26 cellular contexts compared by ENCODE assay signal in genomic region chr2:145729481-145729880, GRCh38.
"Had no signal": no experiment of that assay in that cellular context is flagged by ENCODE, and none has a peak within 500 bp of the region (broad histone marks: within the 10 kb centered on the region; RNA-seq: fewer than 3 reads in every experiment).

No MANE protein-coding gene starts in this region.

- H3K79me2 ChIP-seq: hepatocyte had no signal

- FAIRE-seq: endometrium, kidney had no signal

- H3K27ac ChIP-seq: colonic mucosa, epithelial cell of prostate, esophagus squamous epithelium, gastrocnemius medialis, heart left ventricle, hepatocyte, lower lobe of right lung had no signal

- ATAC-seq: effector memory CD8-positive, alpha-beta T cell; esophagus mucosa; gastrocnemius medialis; heart left ventricle; left colon; left lobe of liver; left ventricle myocardium superior; lower lobe of right lung had no signal

- H3K4me3 Mint-ChIP-seq: dendritic cell treated with granulocyte-macrophage colony-stimulating factor and Interleukin-4, amounts not matched to agents 40 ng/mL and 50 ng/mL, for 4 days; effector memory CD8-positive, alpha-beta T cell; endodermal cell; immature natural killer cell had no signal

- H3K4me2 ChIP-seq: hepatocyte had no signal

- H3K9me3 ChIP-seq: colonic mucosa, esophagus squamous epithelium, gastrocnemius medialis, heart left ventricle, lower lobe of right lung had no signal

- H3K27me3 Mint-ChIP-seq: dendritic cell treated with granulocyte-macrophage colony-stimulating factor and Interleukin-4, amounts not matched to agents 40 ng/mL and 50 ng/mL, for 4 days had no signal

- H3K36me3 Mint-ChIP-seq: immature natural killer cell had no signal

- H3K36me3 ChIP-seq: colonic mucosa, esophagus squamous epithelium, gastrocnemius medialis, heart left ventricle, lower lobe of right lung had no signal

- DNase-seq: colonic mucosa; cortex of kidney; effector CD8-positive, alpha-beta T cell; effector memory CD8-positive, alpha-beta T cell; endodermal cell; esophagus squamous epithelium; foreskin fibroblast; foreskin melanocyte; gastrocnemius medialis; heart left ventricle; hypothalamus; immature natural killer cell; islet precursor cell; kidney; kidney glomerular epithelial cell; left colon; left ventricle myocardium superior; lower lobe of right lung; mesenchymal stem cell; midbrain had no signal

- H3K27me3 ChIP-seq: colonic mucosa, esophagus squamous epithelium, gastrocnemius medialis, heart left ventricle, hepatocyte had no signal

- H2AFZ ChIP-seq: hepatocyte had no signal

- H3K27ac Mint-ChIP-seq: dendritic cell treated with granulocyte-macrophage colony-stimulating factor and Interleukin-4, amounts not matched to agents 40 ng/mL and 50 ng/mL, for 4 days; effector memory CD8-positive, alpha-beta T cell; endodermal cell; immature natural killer cell had no signal

- H3K4me3 ChIP-seq: colonic mucosa, esophagus squamous epithelium, gastrocnemius medialis, heart left ventricle, hepatocyte, lower lobe of right lung had no signal

- H3K4me1 ChIP-seq: colonic mucosa, esophagus squamous epithelium, gastrocnemius medialis, lower lobe of right lung had no signal

- H3K9me3 Mint-ChIP-seq: dendritic cell treated with granulocyte-macrophage colony-stimulating factor and Interleukin-4, amounts not matched to agents 40 ng/mL and 50 ng/mL, for 4 days; endodermal cell had no signal
